1 cellular context compared by ENCODE assay signal in the genomic region with DNA sequence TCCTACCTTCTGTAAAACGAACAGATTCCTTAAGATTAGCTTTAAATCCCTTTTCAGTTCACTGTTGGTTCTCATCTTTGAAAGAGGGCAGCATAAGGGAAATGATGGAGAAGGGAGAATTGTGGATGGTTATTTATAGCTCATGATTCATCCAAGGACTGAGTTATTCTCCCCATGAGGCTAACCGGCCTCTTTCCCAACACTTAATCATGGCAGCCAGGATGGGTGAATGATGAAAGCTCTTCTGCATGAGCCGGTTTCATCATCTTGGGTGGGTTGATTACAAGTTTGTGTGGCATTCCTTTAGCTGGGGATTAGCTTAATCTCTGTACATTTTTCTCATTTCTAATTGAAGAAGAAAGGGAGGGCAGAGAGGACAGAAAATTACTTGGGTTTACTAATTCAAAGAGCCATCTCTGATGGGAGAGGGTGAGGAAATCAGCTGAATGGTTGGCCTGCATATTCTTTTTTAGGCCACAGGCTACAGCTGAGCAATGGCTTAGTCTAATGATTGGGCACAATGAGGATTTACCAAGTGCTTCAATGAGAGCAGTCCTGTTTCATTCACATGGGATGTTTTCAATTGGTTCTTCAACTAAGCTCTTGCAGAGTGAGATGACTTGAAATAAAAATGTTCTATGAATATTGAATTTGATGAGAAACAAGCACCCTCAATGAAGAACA.
TF ChIP-seq lines count a peak whose summit lies in the region.

No MANE protein-coding gene starts in this region.

TF ChIP-seq in A549, 52 proteins besides CTCF, POLR2A, EP300 and RAD21 (continued from another document):
- no peak for TF ChIP-seq ELK1 (IDR thresholded peaks at IDR 0.05; ENCODE audit: low read depth, low read length)
- no peak for TF ChIP-seq NPAS2 (CRISPR knock-in tag; IDR thresholded peaks at IDR 0.05; ENCODE audit: borderline replicate concordance)
- no peak for TF ChIP-seq GATA3 (IDR thresholded peaks at IDR 0.05; ENCODE audit: borderline replicate concordance)
- no peak for TF ChIP-seq RARB (CRISPR knock-in tag; IDR thresholded peaks at IDR 0.05)
- no peak for TF ChIP-seq KDM1A (IDR thresholded peaks at IDR 0.05; ENCODE audit: low read depth)
- TF ChIP-seq, protein P1, sequence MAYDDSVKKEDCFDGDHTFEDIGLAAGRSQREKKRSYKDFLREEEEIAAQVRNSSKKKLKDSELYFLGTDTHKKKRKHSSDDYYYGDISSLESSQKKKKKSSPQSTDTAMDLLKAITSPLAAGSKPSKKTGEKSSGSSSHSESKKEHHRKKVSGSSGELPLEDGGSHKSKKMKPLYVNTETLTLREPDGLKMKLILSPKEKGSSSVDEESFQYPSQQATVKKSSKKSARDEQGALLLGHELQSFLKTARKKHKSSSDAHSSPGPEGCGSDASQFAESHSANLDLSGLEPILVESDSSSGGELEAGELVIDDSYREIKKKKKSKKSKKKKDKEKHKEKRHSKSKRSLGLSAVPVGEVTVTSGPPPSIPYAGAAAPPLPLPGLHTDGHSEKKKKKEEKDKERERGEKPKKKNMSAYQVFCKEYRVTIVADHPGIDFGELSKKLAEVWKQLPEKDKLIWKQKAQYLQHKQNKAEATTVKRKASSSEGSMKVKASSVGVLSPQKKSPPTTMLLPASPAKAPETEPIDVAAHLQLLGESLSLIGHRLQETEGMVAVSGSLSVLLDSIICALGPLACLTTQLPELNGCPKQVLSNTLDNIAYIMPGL (CRISPR knock-in tag; IDR thresholded peaks at IDR 0.05; ENCODE audit: borderline replicate concordance) = no peak
- TF ChIP-seq MAZ (IDR thresholded peaks at IDR 0.05; ENCODE audit: borderline replicate concordance, low read depth, low read length) = no peak
- no peak for TF ChIP-seq EHF (CRISPR knock-in tag; IDR thresholded peaks at IDR 0.05)
- TF ChIP-seq HOXB13 (CRISPR knock-in tag; IDR thresholded peaks at IDR 0.05; ENCODE audit: low read depth) = no peak
- no peak for TF ChIP-seq KDM5A (IDR thresholded peaks at IDR 0.05)
- TF ChIP-seq, protein P2, sequence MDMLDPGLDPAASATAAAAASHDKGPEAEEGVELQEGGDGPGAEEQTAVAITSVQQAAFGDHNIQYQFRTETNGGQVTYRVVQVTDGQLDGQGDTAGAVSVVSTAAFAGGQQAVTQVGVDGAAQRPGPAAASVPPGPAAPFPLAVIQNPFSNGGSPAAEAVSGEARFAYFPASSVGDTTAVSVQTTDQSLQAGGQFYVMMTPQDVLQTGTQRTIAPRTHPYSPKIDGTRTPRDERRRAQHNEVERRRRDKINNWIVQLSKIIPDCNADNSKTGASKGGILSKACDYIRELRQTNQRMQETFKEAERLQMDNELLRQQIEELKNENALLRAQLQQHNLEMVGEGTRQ (IDR thresholded peaks at IDR 0.05) = no peak
- no peak for TF ChIP-seq ZFP36 (IDR thresholded peaks at IDR 0.05; ENCODE audit: borderline replicate concordance, partially characterized antibody)
TF ChIP-seq in A549: peak in this region for 5.
